ENCODE assay signal across 13 cellular contexts in the genomic region with DNA sequence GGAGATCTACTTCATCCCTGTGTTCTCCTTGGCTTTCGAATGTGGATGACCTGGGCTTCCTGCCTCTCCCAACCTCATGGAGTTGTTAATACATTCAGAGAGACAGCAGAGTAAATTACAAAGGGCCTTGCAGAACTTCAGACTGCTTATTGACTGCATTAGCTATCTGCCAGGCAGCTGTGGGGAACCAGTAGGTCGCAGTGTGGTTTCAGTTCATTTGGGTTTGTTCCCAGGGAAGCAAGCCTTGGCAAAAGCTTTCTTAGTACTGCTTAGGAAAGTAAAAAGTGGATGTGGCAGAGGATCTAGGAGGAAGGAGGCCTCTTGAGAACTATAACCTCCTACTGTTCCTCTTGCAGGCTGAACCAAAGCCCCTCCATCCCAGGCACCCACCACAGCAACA. TPM values are rescaled to one million over a fixed set of nuclear protein-coding genes. Genes with fewer than 3 reads are reported as not detected.
DNase-seq lines count a peak whose midpoint lies in the region; ATAC-seq and TF ChIP-seq lines count a peak whose summit lies in the region.
"Had no signal": no experiment of that assay in that cellular context is flagged by ENCODE, and none has a peak within 500 bp of the region (broad histone marks: within the 10 kb centered on the region; RNA-seq: fewer than 3 reads in every experiment).

No MANE protein-coding gene starts in this region.

- intact Hi-C loops in IMR-90 (cut with micrococcal nuclease) (no loop called here), left ventricle myocardium superior (cut with micrococcal nuclease) (no loop called here)

- H2BK20ac ChIP-seq in IMR-90 (ENCODE audit: low read depth, low read length), result no peak overlapping the region

- TF ChIP-seq RAD21 in IMR-90 (IDR thresholded peaks at IDR 0.05; ENCODE audit: low read length), result no peak

- H2AK9ac ChIP-seq in IMR-90 (replicated peaks; ENCODE audit: low read depth, low read length, poor library complexity), result no peak overlapping the region

- WGBS in IMR-90 (ENCODE audit: extremely low coverage in 2 of 2, insufficient read length in 1 of 2), 2 experiments, result no CpG with 5 or more reads among the region's 2 CpGs

- ATAC-seq in IMR-90 (ENCODE audit: low read depth), result peak; percentile 86
- ATAC-seq in left ventricle myocardium superior, result peak; percentile 75
- no peak for ATAC-seq in stimulated activated memory B cell treated with anti-CD40 and anti-IgM and Interleukin-4, amounts not matched to agents 10 μg/mL and 1 μg/mL and 100 μg/mL, for 72 hours
- no peak for ATAC-seq in GM18868 (IDR thresholded peaks at IDR 0.05; ENCODE audit: unreplicated experiment)
- no peak for ATAC-seq in GM18520 (IDR thresholded peaks at IDR 0.05; ENCODE audit: unreplicated experiment)
- ATAC-seq: left colon had no signal

- no peaks in the 10 kb centered on the region; the same call in 1 of the 2 replicates for H4K20me1 ChIP-seq in IMR-90 (ENCODE audit: insufficient read depth, low read length)

- dilution Hi-C loops in IMR-90 (cut with HindIII; ENCODE audit: low sequenced_read_pairs, unreplicated experiment), result no loop called here

- no peak overlapping the region for H3K4me3 Mint-ChIP-seq in stimulated activated memory B cell treated with anti-CD40 and anti-IgM and Interleukin-4, amounts not matched to agents 10 μg/mL and 1 μg/mL and 100 μg/mL, for 72 hours
- no peak overlapping the region for H3K4me3 Mint-ChIP-seq in chondrocyte (ENCODE audit: unreplicated experiment)

- H3K4me1 Mint-ChIP-seq in stimulated activated memory B cell treated with anti-CD40 and anti-IgM and Interleukin-4, amounts not matched to agents 10 μg/mL and 1 μg/mL and 100 μg/mL, for 72 hours, result peaks cover 34% of the 10 kb centered on the region
- no peaks in the 10 kb centered on the region for H3K4me1 Mint-ChIP-seq in chondrocyte (ENCODE audit: low read depth)

- no peaks in the 10 kb centered on the region for H3K9me3 Mint-ChIP-seq in stimulated activated memory B cell treated with anti-CD40 and anti-IgM and Interleukin-4, amounts not matched to agents 10 μg/mL and 1 μg/mL and 100 μg/mL, for 72 hours
- peaks cover 6% of the 10 kb centered on the region for H3K9me3 Mint-ChIP-seq in chondrocyte (ENCODE audit: low read depth)

- BruUV-seq in IMR-90 (replicated peaks; lab: Mats Ljungman, UMichigan), result no TSS peak

- no peak overlapping the region; the same call in 1 of the 2 replicates for H3K9ac ChIP-seq in IMR-90 (ENCODE audit: low read depth, low read length)

- no peak overlapping the region for H2AK5ac ChIP-seq in IMR-90 (ENCODE audit: low read depth, low read length)

- H3K4me2 ChIP-seq in IMR-90 (ENCODE audit: low read depth, low read length), result no peak overlapping the region

- peak overlapping the region; percentile 40; the same call in 1 of the 2 replicates for H3K27ac ChIP-seq in IMR-90 (ENCODE audit: insufficient read depth, low read length)
- H3K27ac ChIP-seq: uterus had no signal

- H3K4ac ChIP-seq in IMR-90 (ENCODE audit: low read depth, low read length), result no peak overlapping the region

- H3K4me3 ChIP-seq in IMR-90 (ENCODE audit: insufficient read depth, low read depth, low read length), result no peak overlapping the region
- H3K4me3 ChIP-seq: Peyer's patch, uterus had no signal

- peak overlapping the region; percentile 18 for H2AFZ ChIP-seq in IMR-90 (replicated peaks; ENCODE audit: low read length, poor library complexity)

- TF ChIP-seq CTCF in IMR-90 (conservative IDR thresholded peaks at IDR 0.05; ENCODE audit: low read depth, low read length) (no peak), chondrocyte (IDR thresholded peaks at IDR 0.05) (no peak)

- DNase-seq in IMR-90 (peak; percentile 88), astrocyte of the hippocampus (ENCODE audit: low read depth, low spot score) (peak; percentile 89), left ventricle myocardium superior (no peak), chondrocyte (ENCODE audit: low spot score) (no peak), NCI-H69 (lab: John Stamatoyannopoulos, UW) (no peak)
- DNase-seq: erythroblast, left colon, Peyer's patch, T-helper 9 cell had no signal

- H4K8ac ChIP-seq in IMR-90 (ENCODE audit: low read depth in 2 of 2, low read length in 2 of 2), result no peak overlapping the region

- no peak overlapping the region for H4K5ac ChIP-seq in IMR-90 (ENCODE audit: low read depth, low read length)

- no peak overlapping the region; the same call in 1 of the 2 replicates for H3K18ac ChIP-seq in IMR-90 (ENCODE audit: low read depth, low read length)

- in situ Hi-C loops in IMR-90 (cut with MboI; ENCODE audit: low sequenced_read_pairs), result no loop called here

- peaks cover 2% of the 10 kb centered on the region; the same call in 1 of the 2 replicates for H3K27me3 ChIP-seq in IMR-90 (ENCODE audit: control insufficient read depth, insufficient read depth, low read length)
- H3K27me3 ChIP-seq: Peyer's patch, uterus had no signal

- no peaks in the 10 kb centered on the region for H3K36me3 ChIP-seq in IMR-90 (ENCODE audit: control insufficient read depth, insufficient read depth, low read length)
- H3K36me3 ChIP-seq: Peyer's patch, uterus had no signal

- no peak overlapping the region for H3K23ac ChIP-seq in IMR-90 (ENCODE audit: low read depth, low read length)

- H3K56ac ChIP-seq in IMR-90 (ENCODE audit: extremely low read depth, insufficient read depth, low read length), result no peak overlapping the region; the same call in 1 of the 2 replicates

- CTCF ChIA-PET in IMR-90 (lab: Yijun Ruan, JAX), result no interaction called here

- H2BK120ac ChIP-seq in IMR-90 (ENCODE audit: low read depth, low read length), result no peak overlapping the region

- no peaks in the 10 kb centered on the region for H3K79me1 ChIP-seq in IMR-90 (ENCODE audit: low read depth in 1 of 2, low read length in 2 of 2)

- no peaks in the 10 kb centered on the region for H3K9me1 ChIP-seq in IMR-90 (ENCODE audit: insufficient read depth, low read length)

- H3K27me3 Mint-ChIP-seq in stimulated activated memory B cell treated with anti-CD40 and anti-IgM and Interleukin-4, amounts not matched to agents 10 μg/mL and 1 μg/mL and 100 μg/mL, for 72 hours, result no peaks in the 10 kb centered on the region
- no peaks in the 10 kb centered on the region for H3K27me3 Mint-ChIP-seq in chondrocyte (ENCODE audit: low read depth)

- H2BK5ac ChIP-seq in IMR-90 (ENCODE audit: low read depth, low read length, poor library complexity, severe bottlenecking), result no peak overlapping the region

- peak overlapping the region; percentile 66 for H3K27ac Mint-ChIP-seq in stimulated activated memory B cell treated with anti-CD40 and anti-IgM and Interleukin-4, amounts not matched to agents 10 μg/mL and 1 μg/mL and 100 μg/mL, for 72 hours
- H3K27ac Mint-ChIP-seq in chondrocyte (ENCODE audit: unreplicated experiment), result no peak overlapping the region

- TF ChIP-seq POLR2A in IMR-90 (IDR thresholded peaks at IDR 0.05; ENCODE audit: low read depth, low read length), result no peak

- H4K91ac ChIP-seq in IMR-90 (ENCODE audit: insufficient read depth, low read depth, low read length), result no peak overlapping the region

- H2BK15ac ChIP-seq in IMR-90 (ENCODE audit: low read depth, low read length), result no peak overlapping the region

- H3K9me3 ChIP-seq in IMR-90 (ENCODE audit: control insufficient read depth, insufficient read depth, low read length), result peaks cover 3% of the 10 kb centered on the region
- H3K9me3 ChIP-seq: Peyer's patch, uterus had no signal

- H3K4me1 ChIP-seq in IMR-90 (ENCODE audit: control insufficient read depth, insufficient read depth, low read length), result 0 out of 2 replicates have a peak, but pooled peaks cover 2% of the 10 kb centered on the region
- H3K4me1 ChIP-seq: Peyer's patch, uterus had no signal

- H3K36me3 Mint-ChIP-seq in stimulated activated memory B cell treated with anti-CD40 and anti-IgM and Interleukin-4, amounts not matched to agents 10 μg/mL and 1 μg/mL and 100 μg/mL, for 72 hours, result no peaks in the 10 kb centered on the region
- H3K36me3 Mint-ChIP-seq in chondrocyte (ENCODE audit: low read depth), result peaks cover 1% of the 10 kb centered on the region

- 0 out of 2 replicates have a peak overlapping the region, but pooled peaks have one; percentile 45 for H3K14ac ChIP-seq in IMR-90 (replicated peaks; ENCODE audit: low read depth, low read length)

- POLR2A ChIA-PET in IMR-90 (lab: Charles Lee; ENCODE audit: unreplicated experiment), result no interaction called here

TF ChIP-seq in IMR-90, 13 proteins besides CTCF, POLR2A, EP300 and RAD21 (continues in another document):
- TF ChIP-seq, protein P1, sequence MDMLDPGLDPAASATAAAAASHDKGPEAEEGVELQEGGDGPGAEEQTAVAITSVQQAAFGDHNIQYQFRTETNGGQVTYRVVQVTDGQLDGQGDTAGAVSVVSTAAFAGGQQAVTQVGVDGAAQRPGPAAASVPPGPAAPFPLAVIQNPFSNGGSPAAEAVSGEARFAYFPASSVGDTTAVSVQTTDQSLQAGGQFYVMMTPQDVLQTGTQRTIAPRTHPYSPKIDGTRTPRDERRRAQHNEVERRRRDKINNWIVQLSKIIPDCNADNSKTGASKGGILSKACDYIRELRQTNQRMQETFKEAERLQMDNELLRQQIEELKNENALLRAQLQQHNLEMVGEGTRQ (IDR thresholded peaks at IDR 0.05; ENCODE audit: low read depth, low read length), result no peak
- TF ChIP-seq, protein P2, sequence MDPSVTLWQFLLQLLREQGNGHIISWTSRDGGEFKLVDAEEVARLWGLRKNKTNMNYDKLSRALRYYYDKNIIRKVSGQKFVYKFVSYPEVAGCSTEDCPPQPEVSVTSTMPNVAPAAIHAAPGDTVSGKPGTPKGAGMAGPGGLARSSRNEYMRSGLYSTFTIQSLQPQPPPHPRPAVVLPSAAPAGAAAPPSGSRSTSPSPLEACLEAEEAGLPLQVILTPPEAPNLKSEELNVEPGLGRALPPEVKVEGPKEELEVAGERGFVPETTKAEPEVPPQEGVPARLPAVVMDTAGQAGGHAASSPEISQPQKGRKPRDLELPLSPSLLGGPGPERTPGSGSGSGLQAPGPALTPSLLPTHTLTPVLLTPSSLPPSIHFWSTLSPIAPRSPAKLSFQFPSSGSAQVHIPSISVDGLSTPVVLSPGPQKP (IDR thresholded peaks at IDR 0.05; ENCODE audit: borderline replicate concordance, low read depth, low read length), result no peak
- TF ChIP-seq NFE2L2 (IDR thresholded peaks at IDR 0.05; ENCODE audit: low read depth, low read length) (no peak), BHLHE40 (IDR thresholded peaks at IDR 0.05; ENCODE audit: low read depth, low read length) (no peak), MXI1 (IDR thresholded peaks at IDR 0.05; ENCODE audit: borderline replicate concordance, low read depth, low read length) (no peak)

RNA-seq across cellular contexts. Expression of a gene that starts 9.2 kb away (rescaled TPM):
- total RNA-seq in IMR-90 (2012; rRNA removed) (not detected in 2 replicates), left ventricle myocardium superior (0.02 TPM), chondrocyte (not detected in 3 replicates)
- not detected in 2 replicates for polyA plus RNA-seq in IMR-90 (2012; rRNA removed)
- polyA plus RNA-seq in IMR-90 (2012; cell fraction: cytosol; rRNA removed), result not detected in 2 replicates
- polyA plus RNA-seq in IMR-90 (2012; cell fraction: nucleus; rRNA removed; ENCODE audit: low replicate concordance), result 0.01 TPM in 1 of 2 replicates, not detected in the other
- total RNA-seq: Peyer's patch had no signal

RNA-seq across cellular contexts. Expression of a gene that starts 41.4 kb away (rescaled TPM):
- 102 and 211 TPM in 2 replicates for total RNA-seq in IMR-90 (2012; rRNA removed)
- polyA plus RNA-seq in IMR-90 (2012; rRNA removed), result 69.4 and 78.6 TPM in 2 replicates
- polyA plus RNA-seq in IMR-90 (2012; cell fraction: cytosol; rRNA removed), result 32.2 and 54.5 TPM in 2 replicates
- polyA plus RNA-seq in IMR-90 (2012; cell fraction: nucleus; rRNA removed; ENCODE audit: low replicate concordance), result 15.3 and 36.3 TPM in 2 replicates
- 106 TPM for total RNA-seq in left ventricle myocardium superior
- total RNA-seq in chondrocyte, result 67.4 to 74.9 TPM (median 69.0 TPM) in 3 replicates

Comparison
In these comparisons a context has a peak if more than half of its experiments do, and no peak if none do; other contexts are left out.
1. ATAC-seq: peak in IMR-90 (single experiment) and left ventricle myocardium superior (single experiment); none in stimulated activated memory B cell treated with anti-CD40 and anti-IgM and Interleukin-4, amounts not matched to agents 10 μg/mL and 1 μg/mL and 100 μg/mL, for 72 hours (single experiment), GM18868 (single experiment) and GM18520 (single experiment).
2. DNase-seq: peak in IMR-90 (single experiment) and astrocyte of the hippocampus (single experiment); none in left ventricle myocardium superior (single experiment), chondrocyte (single experiment) and NCI-H69 (single experiment).